9 cellular contexts compared by ENCODE assay signal in genomic region chr13:87274209-87274819, GRCh38.
A peak's percentile ranks its signal among the peaks of the same experiment; 100 is the strongest.
DNase-seq lines count a peak whose midpoint lies in the region; ATAC-seq and TF ChIP-seq lines count a peak whose summit lies in the region.
"Had no signal": no experiment of that assay in that cellular context is flagged by ENCODE, and none has a peak within 500 bp of the region (broad histone marks: within the 10 kb centered on the region; RNA-seq: fewer than 3 reads in every experiment).

No MANE protein-coding gene starts in this region.

- H3K27me3 Mint-ChIP-seq in effector memory CD8-positive, alpha-beta T cell: no peaks in the 10 kb centered on the region

- H3K27ac Mint-ChIP-seq in effector memory CD8-positive, alpha-beta T cell: no peak overlapping the region
- H3K27ac Mint-ChIP-seq: CD8-positive, alpha-beta T cell had no signal

- 0 out of 2 replicates have a peak, but pooled peaks cover 2% of the 10 kb centered on the region for H4K20me1 ChIP-seq in OCI-LY1 (ENCODE audit: insufficient read depth, low read length)

- H3K9me2 ChIP-seq in OCI-LY1 (ENCODE audit: low read depth, low read length): no peaks in the 10 kb centered on the region

- no peaks in the 10 kb centered on the region for H3F3A ChIP-seq in OCI-LY1 (ENCODE audit: insufficient read depth, low read length)

- no peaks in the 10 kb centered on the region for H3K27me3 ChIP-seq in OCI-LY1 (ENCODE audit: insufficient read depth, low read length)
- H3K27me3 ChIP-seq in parathyroid adenoma (ENCODE audit: control insufficient read depth, insufficient read depth, low read length): no peaks in the 10 kb centered on the region

- H3K4me2 ChIP-seq in OCI-LY1 (ENCODE audit: low read length) (no peak overlapping the region), parathyroid adenoma (ENCODE audit: low read length) (no peak overlapping the region)

- H3K4me3 Mint-ChIP-seq in effector memory CD8-positive, alpha-beta T cell: no peak overlapping the region
- H3K4me3 Mint-ChIP-seq: CD8-positive, alpha-beta T cell had no signal

- H3K4me1 Mint-ChIP-seq in effector memory CD8-positive, alpha-beta T cell (ENCODE audit: low read depth in 2 of 2): peaks cover 0 to 5% of the 10 kb centered on the region in 2 donors

- no peaks in the 10 kb centered on the region for H3K79me2 ChIP-seq in OCI-LY1 (ENCODE audit: insufficient read depth, low read length)
- H3K79me2 ChIP-seq in parathyroid adenoma: no peaks in the 10 kb centered on the region

- H2AFZ ChIP-seq in OCI-LY1 (ENCODE audit: low read length) (no peak overlapping the region), parathyroid adenoma (no peak overlapping the region)

- no peaks in the 10 kb centered on the region for H3K36me3 Mint-ChIP-seq in effector memory CD8-positive, alpha-beta T cell (ENCODE audit: insufficient read depth)
- H3K36me3 Mint-ChIP-seq: CD8-positive, alpha-beta T cell had no signal

- H3K4me1 ChIP-seq in OCI-LY1 (ENCODE audit: insufficient read depth, low read length, severe bottlenecking) (no peaks in the 10 kb centered on the region), parathyroid adenoma (no peaks in the 10 kb centered on the region)

- ATAC-seq in effector memory CD8-positive, alpha-beta T cell (replicated peaks): peak; percentile 53
- ATAC-seq in GM18907 (IDR thresholded peaks at IDR 0.05; ENCODE audit: unreplicated experiment) (no peak), HG02798 (IDR thresholded peaks at IDR 0.05; ENCODE audit: poor library complexity, unreplicated experiment) (no peak)
- ATAC-seq: CD8-positive, alpha-beta T cell had no signal

- H3K9ac ChIP-seq in OCI-LY1 (ENCODE audit: low read length): no peak overlapping the region
- H3K9ac ChIP-seq in parathyroid adenoma: no peak overlapping the region

- peaks cover 0 to 3% of the 10 kb centered on the region in 2 donors for H3K9me3 Mint-ChIP-seq in effector memory CD8-positive, alpha-beta T cell

- H3K27ac ChIP-seq in OCI-LY1 (ENCODE audit: low read depth, low read length, poor library complexity, severe bottlenecking) (no peak overlapping the region), parathyroid adenoma (no peak overlapping the region)

- no peaks in the 10 kb centered on the region for H3K9me3 ChIP-seq in OCI-LY1 (ENCODE audit: low read length)
- H3K9me3 ChIP-seq in parathyroid adenoma (ENCODE audit: control insufficient read depth, low read length): no peaks in the 10 kb centered on the region

- TF ChIP-seq CTCF in OCI-LY1 (IDR thresholded peaks at IDR 0.05; ENCODE audit: low read length): peak; percentile 85
- peak; percentile 26 for TF ChIP-seq CTCF in parathyroid adenoma (IDR thresholded peaks at IDR 0.05)

- peak; percentile 9 to 22 for DNase-seq in activated CD4-positive, alpha-beta T cell treated with anti-CD3 and anti-CD28 coated beads for 24 hours (ENCODE audit: low read depth in 2 of 2)
- DNase-seq in activated CD4-positive, alpha-beta T cell treated with anti-CD3 and anti-CD28 coated beads, Interleukin-2, amount 50 U/mL, for 4 hours: no peak
- peak; percentile 7 for DNase-seq in HPDE6-E6E7 (ENCODE audit: extremely low spot score)
- peak in 2 of 3 experiments; percentile 28 to 38 for DNase-seq in effector memory CD8-positive, alpha-beta T cell

- H3K36me3 ChIP-seq in OCI-LY1 (ENCODE audit: insufficient read depth, low read length) (no peaks in the 10 kb centered on the region), parathyroid adenoma (ENCODE audit: control insufficient read depth, insufficient read depth, low read length) (no peaks in the 10 kb centered on the region)

- H3K4me3 ChIP-seq in OCI-LY1 (ENCODE audit: low read depth, low read length, poor library complexity, severe bottlenecking) (no peak overlapping the region), parathyroid adenoma (ENCODE audit: low read depth, low read length) (no peak overlapping the region)

Comparison
In these comparisons a context has a peak if more than half of its experiments do, and no peak if none do; other contexts are left out.
1. DNase-seq: peak in activated CD4-positive, alpha-beta T cell treated with anti-CD3 and anti-CD28 coated beads for 24 hours (2 of 2), HPDE6-E6E7 (single experiment) and effector memory CD8-positive, alpha-beta T cell (2 of 3); none in activated CD4-positive, alpha-beta T cell treated with anti-CD3 and anti-CD28 coated beads, Interleukin-2, amount 50 U/mL, for 4 hours (0 of 2).